Comparison of ENCODE assay signal across 8 cellular contexts in genomic region chr12:107320929-107321618, GRCh38.
DNase-seq lines count a peak whose midpoint lies in the region; ATAC-seq and TF ChIP-seq lines count a peak whose summit lies in the region.

No MANE protein-coding gene starts in this region.

- DNase-seq in CD4-positive, CD25-positive, alpha-beta regulatory T cell, result peak; percentile 61 to 85 (median 76)
- DNase-seq in NCI-H345 (lab: John Stamatoyannopoulos, UW) (peak; percentile 50), glutamatergic neuron (peak; percentile 31), sciatic nerve (ENCODE audit: low spot score) (peak; percentile 59)

- intact Hi-C loops in sciatic nerve (cut with DNase I), result no loop called here

- peaks cover 48% of the 10 kb centered on the region for H3K27me3 Mint-ChIP-seq in CD4-positive, CD25-positive, alpha-beta regulatory T cell
- no peaks in the 10 kb centered on the region for H3K27me3 Mint-ChIP-seq in activated T-helper 17 cell treated with anti-CD3 and anti-CD28 coated beads, Interleukin-2, amount 50 U/mL, for 72 hours
- peaks cover 26% of the 10 kb centered on the region for H3K27me3 Mint-ChIP-seq in glutamatergic neuron (ENCODE audit: unreplicated experiment)

- H3K27ac Mint-ChIP-seq in CD4-positive, CD25-positive, alpha-beta regulatory T cell, result peak overlapping the region; percentile 96 to 99 (median 98)
- peak overlapping the region; percentile 89 for H3K27ac Mint-ChIP-seq in activated T-helper 17 cell treated with anti-CD3 and anti-CD28 coated beads, Interleukin-2, amount 50 U/mL, for 72 hours
- peak overlapping the region; percentile 22 for H3K27ac Mint-ChIP-seq in glutamatergic neuron (ENCODE audit: unreplicated experiment)

- peaks cover 10 to 65% (median 33%) of the 10 kb centered on the region in 4 donors for H3K4me1 Mint-ChIP-seq in CD4-positive, CD25-positive, alpha-beta regulatory T cell
- peaks cover 17% of the 10 kb centered on the region for H3K4me1 Mint-ChIP-seq in activated T-helper 17 cell treated with anti-CD3 and anti-CD28 coated beads, Interleukin-2, amount 50 U/mL, for 72 hours
- peaks cover 11% of the 10 kb centered on the region for H3K4me1 Mint-ChIP-seq in glutamatergic neuron (ENCODE audit: low read depth, unreplicated experiment)

- H3K27ac ChIP-seq in CD4-positive, CD25-positive, alpha-beta regulatory T cell (ENCODE audit: insufficient read depth, low read length, poor library complexity, severe bottlenecking), result peak overlapping the region; percentile 62

- peak; percentile 17 to 32 for ATAC-seq in CD4-positive, CD25-positive, alpha-beta regulatory T cell (ENCODE audit: low read depth in 2 of 2)
- peak; percentile 23 for ATAC-seq in activated T-helper 17 cell treated with anti-CD3 and anti-CD28 coated beads, Interleukin-2, amount 50 U/mL, for 72 hours (replicated peaks)
- ATAC-seq in sciatic nerve, result peak; percentile 50
- ATAC-seq in HG02884 (IDR thresholded peaks at IDR 0.05; ENCODE audit: unreplicated experiment), result no peak
- no peak for ATAC-seq in HG03025 (IDR thresholded peaks at IDR 0.05; ENCODE audit: low FRiP score, unreplicated experiment)
- no peak for ATAC-seq in GM18870 (IDR thresholded peaks at IDR 0.05; ENCODE audit: unreplicated experiment)

- no peaks in the 10 kb centered on the region for H3K36me3 Mint-ChIP-seq in CD4-positive, CD25-positive, alpha-beta regulatory T cell
- H3K36me3 Mint-ChIP-seq in activated T-helper 17 cell treated with anti-CD3 and anti-CD28 coated beads, Interleukin-2, amount 50 U/mL, for 72 hours (ENCODE audit: low read depth), result peaks cover 17% of the 10 kb centered on the region
- H3K36me3 Mint-ChIP-seq in glutamatergic neuron (ENCODE audit: unreplicated experiment), result no peaks in the 10 kb centered on the region

- H3K4me3 ChIP-seq in CD4-positive, CD25-positive, alpha-beta regulatory T cell (ENCODE audit: low read depth, low read length), result peak overlapping the region; percentile 66

- H3K4me3 Mint-ChIP-seq in CD4-positive, CD25-positive, alpha-beta regulatory T cell, result peak overlapping the region; percentile 89 to 99 (median 94)
- H3K4me3 Mint-ChIP-seq in activated T-helper 17 cell treated with anti-CD3 and anti-CD28 coated beads, Interleukin-2, amount 50 U/mL, for 72 hours, result peak overlapping the region; percentile 89
- H3K4me3 Mint-ChIP-seq in glutamatergic neuron (ENCODE audit: unreplicated experiment), result peak overlapping the region; percentile 94

- no peak for TF ChIP-seq CTCF in glutamatergic neuron (IDR thresholded peaks at IDR 0.05; ENCODE audit: partially characterized antibody, unreplicated experiment)

- H3K36me3 ChIP-seq in CD4-positive, CD25-positive, alpha-beta regulatory T cell (ENCODE audit: control insufficient read depth, insufficient read depth, low read length), result no peaks in the 10 kb centered on the region

- no peaks in the 10 kb centered on the region for H3K9me3 ChIP-seq in CD4-positive, CD25-positive, alpha-beta regulatory T cell (ENCODE audit: control insufficient read depth in 2 of 2, low read length in 2 of 2)

- H3K4me1 ChIP-seq in CD4-positive, CD25-positive, alpha-beta regulatory T cell (ENCODE audit: control insufficient read depth, insufficient read depth, low read length, poor library complexity, severe bottlenecking), result peaks cover 36% of the 10 kb centered on the region

- H3K27me3 ChIP-seq in CD4-positive, CD25-positive, alpha-beta regulatory T cell (ENCODE audit: control insufficient read depth, insufficient read depth, low read length), result peaks cover 8% of the 10 kb centered on the region

- H3K9me3 Mint-ChIP-seq in CD4-positive, CD25-positive, alpha-beta regulatory T cell, result peaks cover 0 to 3% (median 0%) of the 10 kb centered on the region in 7 donors
- no peaks in the 10 kb centered on the region for H3K9me3 Mint-ChIP-seq in activated T-helper 17 cell treated with anti-CD3 and anti-CD28 coated beads, Interleukin-2, amount 50 U/mL, for 72 hours
- H3K9me3 Mint-ChIP-seq in glutamatergic neuron (ENCODE audit: unreplicated experiment), result peaks cover 19% of the 10 kb centered on the region

Comparison
In these comparisons a context has a peak if more than half of its experiments do, and no peak if none do; other contexts are left out.
1. ATAC-seq: peak in CD4-positive, CD25-positive, alpha-beta regulatory T cell (2 of 2), activated T-helper 17 cell treated with anti-CD3 and anti-CD28 coated beads, Interleukin-2, amount 50 U/mL, for 72 hours (single experiment) and sciatic nerve (single experiment); none in HG02884 (single experiment), HG03025 (single experiment) and GM18870 (single experiment).
2. H3K27ac Mint-ChIP-seq: peak in every context shown above with its lines; median percentile 98 in CD4-positive, CD25-positive, alpha-beta regulatory T cell; 89 in activated T-helper 17 cell treated with anti-CD3 and anti-CD28 coated beads, Interleukin-2, amount 50 U/mL, for 72 hours; 22 in glutamatergic neuron.
3. Peak in every context shown above with its lines, with median percentiles within 50 percentile points of each other: DNase-seq and H3K4me3 Mint-ChIP-seq.